ENCODE assay signal across 8 cellular contexts in genomic region chr1:84506729-84507453, GRCh38. TPM values are rescaled to one million over a fixed set of nuclear protein-coding genes. Genes with fewer than 3 reads are reported as not detected.
A peak's percentile ranks its signal among the peaks of the same experiment; 100 is the strongest.
DNase-seq lines count a peak whose midpoint lies in the region; ATAC-seq and TF ChIP-seq lines count a peak whose summit lies in the region.

No MANE protein-coding gene starts in this region.

- TF ChIP-seq EP300 in Ishikawa (IDR thresholded peaks at IDR 0.05; ENCODE audit: borderline replicate concordance): no peak

- H3K9me3 ChIP-seq in breast epithelium (no peaks in the 10 kb centered on the region), mononuclear cell (ENCODE audit: low read depth, low read length) (no peaks in the 10 kb centered on the region)

- H3K27me3 ChIP-seq in BJ (ENCODE audit: control insufficient read depth, insufficient read depth, low read length): no peaks in the 10 kb centered on the region
- no peaks in the 10 kb centered on the region for H3K27me3 ChIP-seq in breast epithelium
- no peaks in the 10 kb centered on the region for H3K27me3 ChIP-seq in mononuclear cell (ENCODE audit: insufficient read depth, low read length)

- no peak for ATAC-seq in HG02840 (IDR thresholded peaks at IDR 0.05; ENCODE audit: low FRiP score, unreplicated experiment)
- ATAC-seq in HG03354 (IDR thresholded peaks at IDR 0.05; ENCODE audit: poor library complexity, severe bottlenecking, unreplicated experiment): no peak

- DNase-seq in BJ (ENCODE audit: low read depth): no peak
- DNase-seq in breast epithelium (ENCODE audit: low spot score in 2 of 2): no peak
- no peak for DNase-seq in HuH-7 (ENCODE audit: low spot score)
- DNase-seq in putamen (ENCODE audit: low spot score): no peak

- no peak for TF ChIP-seq CTCF in BJ (IDR thresholded peaks at IDR 0.05; ENCODE audit: insufficient read depth, low read depth, low read length)
- no peak for TF ChIP-seq CTCF in breast epithelium (IDR thresholded peaks at IDR 0.05)

- H3K27ac ChIP-seq in breast epithelium: peak overlapping the region; percentile 96 to 98

- POLR2A ChIA-PET in BJ (lab: Charles Lee): interaction anchor here (0.7 kb wide), 1 partner anchor 144 kb away, joined by 4 read pairs; no protein-coding TSS in a partner anchor

- intact Hi-C loops in breast epithelium (cut with DNase I; ENCODE audit: low total_unique reads): loop anchor here (2.0 to 10.0 kb wide), 2 partner anchors 20 to 68 kb away; partner anchors contain the start of gene CTBS

- peak overlapping the region; percentile 90 for H3K4me3 ChIP-seq in BJ (ENCODE audit: low read depth, low read length)
- peak overlapping the region; percentile 76 to 88 (median 83) for H3K4me3 ChIP-seq in breast epithelium
- H3K4me3 ChIP-seq in mononuclear cell (ENCODE audit: low read length): peak overlapping the region; percentile 94

- TF ChIP-seq RAD21 in Ishikawa (IDR thresholded peaks at IDR 0.05; ENCODE audit: low read depth): no peak

- no peak for TF ChIP-seq POLR2A in breast epithelium (IDR thresholded peaks at IDR 0.05)

- H3K36me3 ChIP-seq in BJ (ENCODE audit: control insufficient read depth, insufficient read depth, low read length) (no peaks in the 10 kb centered on the region), breast epithelium (no peaks in the 10 kb centered on the region)

- H3K4me1 ChIP-seq in breast epithelium (peaks cover 0 to 7% of the 10 kb centered on the region in 2 donors), mononuclear cell (ENCODE audit: insufficient read depth, low read length) (peaks cover 25% of the 10 kb centered on the region)

- CTCF ChIA-PET in BJ (lab: Yijun Ruan, JAX): interaction anchor here (1.2 to 1.7 kb wide), 4 partner anchors 64 to 247 kb away, joined by 4 to 7 read pairs (median 4); no protein-coding TSS in a partner anchor

TF ChIP-seq in Ishikawa, 13 proteins besides CTCF, POLR2A, EP300 and RAD21:
- TF ChIP-seq TAF1 (IDR thresholded peaks at IDR 0.05; ENCODE audit: low read depth): peak; percentile 10; the same call in 1 of the 2 replicates
- TF ChIP-seq NFIC (IDR thresholded peaks at IDR 0.05): no peak
TF ChIP-seq in Ishikawa: peak in this region for 1.

RNA-seq across cellular contexts. Expression of gene GNG5, which starts 0.5 kb away (rescaled TPM):
- polyA plus RNA-seq in BJ (2011; rRNA removed): 60.4 and 92.3 TPM in 2 replicates
- 22.4 and 29.7 TPM in 2 replicates for polyA minus RNA-seq in BJ (2011; rRNA and poly(A)+ RNA removed)
- 10 to 100 TPM; 47.8 to 66.6 (median 47.9) TPM for total RNA-seq in breast epithelium
- 19.3 TPM for total RNA-seq in mononuclear cell

RNA-seq across cellular contexts. Expression of gene SPATA1, which starts 0.7 kb away (rescaled TPM):
- polyA plus RNA-seq in BJ (2011; rRNA removed): 0.32 and 0.69 TPM in 2 replicates
- polyA minus RNA-seq in BJ (2011; rRNA and poly(A)+ RNA removed): not detected in 2 replicates
- total RNA-seq in breast epithelium (1 to 10 TPM in 1 of 3 donors, under 1 TPM in 2; 0.16 to 1.0 (median 0.33) TPM), mononuclear cell (0.73 TPM)

RNA-seq across cellular contexts. Expression of gene RPF1, which starts 27.8 kb away (rescaled TPM):
- 17.1 and 31.1 TPM in 2 replicates for polyA plus RNA-seq in BJ (2011; rRNA removed)
- 3.8 and 3.9 TPM in 2 replicates for polyA minus RNA-seq in BJ (2011; rRNA and poly(A)+ RNA removed)
- total RNA-seq in breast epithelium (10 to 100 TPM; 33.6 to 44.6 (median 41.6) TPM), mononuclear cell (95.8 TPM)
